In the genomic region with DNA sequence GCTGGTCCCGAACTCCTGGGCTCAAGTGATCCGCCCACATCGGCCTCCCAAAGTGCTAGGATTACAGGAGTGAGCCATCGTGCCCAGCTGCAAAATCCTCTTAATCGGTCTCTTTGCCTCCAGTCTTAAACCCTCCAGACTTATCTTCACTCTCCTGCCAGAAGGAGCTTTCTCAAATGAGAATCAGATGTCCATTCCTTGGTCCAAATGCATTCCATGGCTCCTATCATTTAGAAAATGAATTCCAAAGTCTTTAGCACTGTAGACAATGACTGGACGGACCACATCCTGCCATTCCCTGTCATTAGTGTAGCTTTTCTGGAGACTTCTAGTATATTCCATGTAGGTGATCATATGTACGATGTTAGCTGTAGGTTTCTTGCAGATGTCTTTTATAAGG, we compare ENCODE assay signal across 22 cellular contexts.
DNase-seq lines count a peak whose midpoint lies in the region; FAIRE-seq and TF ChIP-seq lines count a peak whose summit lies in the region.
"Had no signal": no experiment of that assay in that cellular context is flagged by ENCODE, and none has a peak within 500 bp of the region (broad histone marks: within the 10 kb centered on the region; RNA-seq: fewer than 3 reads in every experiment).

No MANE protein-coding gene starts in this region.

- CTCF ChIA-PET in BJ (lab: Yijun Ruan, JAX): no interaction called here

- H3K9me3 ChIP-seq in MG63: no peaks in the 10 kb centered on the region
- H3K9me3 ChIP-seq: A549; BLaER1 treated with 17β-estradiol and CSF1 and Interleukin-3, amounts not matched to agents 10 nM and 100 nM had no signal

- no peaks in the 10 kb centered on the region for H3K36me3 ChIP-seq in BJ (ENCODE audit: control insufficient read depth, insufficient read depth, low read length)
- no peaks in the 10 kb centered on the region for H3K36me3 ChIP-seq in MG63
- H3K36me3 ChIP-seq: BLaER1 treated with 17β-estradiol and CSF1 and Interleukin-3, amounts not matched to agents 10 nM and 100 nM had no signal

- H3K27me3 ChIP-seq in BJ (ENCODE audit: control insufficient read depth, insufficient read depth, low read length) (no peaks in the 10 kb centered on the region), MG63 (no peaks in the 10 kb centered on the region)
- H3K27me3 ChIP-seq: BLaER1 treated with 17β-estradiol and CSF1 and Interleukin-3, amounts not matched to agents 10 nM and 100 nM had no signal

- DNase-seq in BJ (ENCODE audit: low read depth) (peak; percentile 4), MG63 (peak; percentile 12), fibroblast of gingiva (ENCODE audit: low read depth) (peak; percentile 4), RCC 7860 (ENCODE audit: low spot score) (no peak), NCI-H1105 (lab: John Stamatoyannopoulos, UW) (no peak), H4 (ENCODE audit: low spot score) (no peak), NCI-H1436 (lab: John Stamatoyannopoulos, UW) (no peak)
- DNase-seq: CD4-positive, alpha-beta T cell; DMS53; NCI-H1092; NCI-H1930; NCI-H2107; NCI-H524; NCI-H748 treated with DMSO at 0.1 percent for 48 hours; PC-9; SHP77; T-cell had no signal

- POLR2A ChIA-PET in BJ (lab: Charles Lee): no interaction called here

- H3K4me3 ChIP-seq in BJ (ENCODE audit: low read depth, low read length) (no peak overlapping the region), MG63 (no peak overlapping the region)
- H3K4me3 ChIP-seq: A549; BLaER1 treated with 17β-estradiol and CSF1 and Interleukin-3, amounts not matched to agents 10 nM and 100 nM; GM12878; PC-9 had no signal

- no peak for TF ChIP-seq CTCF in BJ (IDR thresholded peaks at IDR 0.05; ENCODE audit: insufficient read depth, low read depth, low read length)

- FAIRE-seq in RCC 7860 (lab: Jason Lieb, UNC): no peak
- FAIRE-seq: A549, G401.6, GM12878, H54 had no signal

Comparison
In these comparisons a context has a peak if more than half of its experiments do, and no peak if none do; other contexts are left out.
1. DNase-seq: peak in BJ (single experiment), MG63 (single experiment) and fibroblast of gingiva (single experiment); none in RCC 7860 (single experiment), NCI-H1105 (single experiment), H4 (single experiment) and NCI-H1436 (single experiment).